28 cellular contexts compared by ENCODE assay signal in the genomic region with DNA sequence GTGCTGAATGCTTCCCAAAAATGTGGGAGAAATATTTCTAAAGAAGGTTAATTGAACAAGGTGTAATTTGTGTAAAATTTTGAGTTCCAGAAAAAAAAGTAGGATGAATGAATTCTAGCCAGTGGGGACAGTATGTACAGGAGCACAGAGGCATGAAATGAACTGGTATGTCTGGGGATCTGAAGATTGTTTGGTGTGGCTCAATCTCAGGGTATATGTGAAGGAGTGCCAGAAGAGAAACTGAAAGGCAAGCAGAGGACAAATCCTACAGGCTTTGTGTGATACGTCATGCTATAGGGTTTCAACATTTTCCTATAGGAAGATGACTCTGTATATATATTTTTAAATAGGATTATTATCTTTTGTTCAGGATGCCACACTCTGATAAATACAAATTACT.
"Had no signal": no experiment of that assay in that cellular context is flagged by ENCODE, and none has a peak within 500 bp of the region (broad histone marks: within the 10 kb centered on the region; RNA-seq: fewer than 3 reads in every experiment).

No MANE protein-coding gene starts in this region.

- ATAC-seq: stimulated activated effector memory CD8-positive, alpha-beta T cell treated with anti-CD3 and anti-CD28 coated beads, Interleukin-12 subunit alpha, Interleukin-12 subunit beta, amount 100 ng/mL, for 72 hours; stimulated activated memory B cell treated with anti-CD40 and anti-IgM and Interleukin-4, amounts not matched to agents 10 μg/mL and 1 μg/mL and 100 μg/mL, for 72 hours; stimulated activated naive B cell treated with anti-CD40 and anti-IgM and Interleukin-4, amounts not matched to agents 10 μg/mL and 1 μg/mL and 100 μg/mL, for 72 hours; stimulated activated naive CD8-positive, alpha-beta T cell treated with anti-CD3 and anti-CD28 coated beads, Interleukin-15, amount 100 ng/mL, for 72 hours; stimulated activated naive CD8-positive, alpha-beta T cell treated with anti-CD3 and anti-CD28 coated beads, Interleukin-15, Interleukin-2, amounts not matched to agents 100 U/mL and 50 U/mL, for 24 hours; upper lobe of right lung had no signal

- H3K4me3 ChIP-seq: stomach, suprapubic skin, testis, thoracic aorta, thyroid gland, tibial artery, tibial nerve, transverse colon, upper lobe of left lung, upper lobe of right lung, uterus, vagina had no signal

- H3K4me1 ChIP-seq: stomach, suprapubic skin, testis, thyroid gland, tibial artery, tibial nerve, transverse colon, upper lobe of left lung, upper lobe of right lung, uterus, vagina had no signal

- H3K27ac Mint-ChIP-seq: stimulated activated effector memory CD8-positive, alpha-beta T cell treated with anti-CD3 and anti-CD28 coated beads, Interleukin-12 subunit alpha, Interleukin-12 subunit beta, amount 100 ng/mL, for 72 hours; stimulated activated memory B cell treated with anti-CD40 and anti-IgM and Interleukin-4, amounts not matched to agents 10 μg/mL and 1 μg/mL and 100 μg/mL, for 72 hours; stimulated activated naive B cell treated with anti-CD40 and anti-IgM and Interleukin-4, amounts not matched to agents 10 μg/mL and 1 μg/mL and 100 μg/mL, for 72 hours; stimulated activated naive CD8-positive, alpha-beta T cell treated with anti-CD3 and anti-CD28 coated beads, Interleukin-15, amount 100 ng/mL, for 72 hours; stimulated activated naive CD8-positive, alpha-beta T cell treated with anti-CD3 and anti-CD28 coated beads, Interleukin-15, Interleukin-2, amounts not matched to agents 100 ng/mL and 50 ng/mL, for 24 hours; type B pancreatic cell had no signal

- H3K9me3 ChIP-seq: stomach, suprapubic skin, testis, thoracic aorta, thyroid gland, tibial artery, tibial nerve, transverse colon, upper lobe of left lung, upper lobe of right lung, uterus, vagina had no signal

- H3K4me1 Mint-ChIP-seq: stimulated activated effector memory CD8-positive, alpha-beta T cell treated with anti-CD3 and anti-CD28 coated beads, Interleukin-12 subunit alpha, Interleukin-12 subunit beta, amount 100 ng/mL, for 72 hours; stimulated activated memory B cell treated with anti-CD40 and anti-IgM and Interleukin-4, amounts not matched to agents 10 μg/mL and 1 μg/mL and 100 μg/mL, for 72 hours; stimulated activated naive B cell treated with anti-CD40 and anti-IgM and Interleukin-4, amounts not matched to agents 10 μg/mL and 1 μg/mL and 100 μg/mL, for 72 hours; stimulated activated naive CD8-positive, alpha-beta T cell treated with anti-CD3 and anti-CD28 coated beads, Interleukin-15, amount 100 ng/mL, for 72 hours had no signal

- H3K27me3 Mint-ChIP-seq: stimulated activated naive CD8-positive, alpha-beta T cell treated with anti-CD3 and anti-CD28 coated beads, Interleukin-15, Interleukin-2, amounts not matched to agents 100 ng/mL and 50 ng/mL, for 24 hours had no signal

- H3K27me3 ChIP-seq: stomach, suprapubic skin, testis, thyroid gland, tibial artery, tibial nerve, transverse colon, upper lobe of left lung, upper lobe of right lung, uterus, vagina had no signal

- H3K36me3 Mint-ChIP-seq: stimulated activated effector memory CD8-positive, alpha-beta T cell treated with anti-CD3 and anti-CD28 coated beads, Interleukin-12 subunit alpha, Interleukin-12 subunit beta, amount 100 ng/mL, for 72 hours; stimulated activated memory B cell treated with anti-CD40 and anti-IgM and Interleukin-4, amounts not matched to agents 10 μg/mL and 1 μg/mL and 100 μg/mL, for 72 hours; stimulated activated naive B cell treated with anti-CD40 and anti-IgM and Interleukin-4, amounts not matched to agents 10 μg/mL and 1 μg/mL and 100 μg/mL, for 72 hours; type B pancreatic cell had no signal

- H3K9me3 Mint-ChIP-seq: stimulated activated memory B cell treated with anti-CD40 and anti-IgM and Interleukin-4, amounts not matched to agents 10 μg/mL and 1 μg/mL and 100 μg/mL, for 72 hours; stimulated activated naive B cell treated with anti-CD40 and anti-IgM and Interleukin-4, amounts not matched to agents 10 μg/mL and 1 μg/mL and 100 μg/mL, for 72 hours; stimulated activated naive CD8-positive, alpha-beta T cell treated with anti-CD3 and anti-CD28 coated beads, Interleukin-15, amount 100 ng/mL, for 72 hours; stimulated activated naive CD8-positive, alpha-beta T cell treated with anti-CD3 and anti-CD28 coated beads, Interleukin-15, Interleukin-2, amounts not matched to agents 100 ng/mL and 50 ng/mL, for 24 hours; type B pancreatic cell had no signal

- H3K36me3 ChIP-seq: stomach, suprapubic skin, thoracic aorta, thyroid gland, tibial artery, tibial nerve, transverse colon, upper lobe of left lung, upper lobe of right lung, uterus, vagina had no signal

- H3K27ac ChIP-seq: stomach, suprapubic skin, testis, thoracic aorta, thyroid gland, tibial artery, tibial nerve, transverse colon, upper lobe of left lung, upper lobe of right lung, uterus, vagina had no signal

- H3K4me3 Mint-ChIP-seq: stimulated activated effector memory CD8-positive, alpha-beta T cell treated with anti-CD3 and anti-CD28 coated beads, Interleukin-12 subunit alpha, Interleukin-12 subunit beta, amount 100 ng/mL, for 72 hours; stimulated activated memory B cell treated with anti-CD40 and anti-IgM and Interleukin-4, amounts not matched to agents 10 μg/mL and 1 μg/mL and 100 μg/mL, for 72 hours; stimulated activated naive B cell treated with anti-CD40 and anti-IgM and Interleukin-4, amounts not matched to agents 10 μg/mL and 1 μg/mL and 100 μg/mL, for 72 hours; stimulated activated naive CD8-positive, alpha-beta T cell treated with anti-CD3 and anti-CD28 coated beads, Interleukin-15, amount 100 ng/mL, for 72 hours; stimulated activated naive CD8-positive, alpha-beta T cell treated with anti-CD3 and anti-CD28 coated beads, Interleukin-15, Interleukin-2, amounts not matched to agents 100 ng/mL and 50 ng/mL, for 24 hours; type B pancreatic cell had no signal

- DNase-seq: stimulated activated CD4-positive, alpha-beta T cell treated with anti-CD3 and anti-CD28 coated beads, Interleukin-2, amount 100 ng/mL, for 48 hours; stimulated activated CD4-positive, alpha-beta T cell treated with anti-CD3 and anti-CD28 coated beads, Interleukin-4, amount 100 ng/mL, for 1 hour; stimulated activated CD4-positive, alpha-beta T cell treated with anti-CD3 and anti-CD28 coated beads, Interleukin-4, amount 100 ng/mL, for 24 hours; stimulated activated CD4-positive, alpha-beta T cell treated with anti-CD3 and anti-CD28 coated beads, Interleukin-4, amount 100 ng/mL, for 4 hours; stimulated activated CD8-positive, alpha-beta memory T cell treated with anti-CD3 and anti-CD28 coated beads, Interleukin-4, amount 100 ng/mL, for 48 hours; stimulated activated naive B cell treated with anti-CD40 and anti-IgM and Interleukin-4, amounts not matched to agents 10 μg/mL and 1 μg/mL and 100 μg/mL, for 72 hours; stimulated activated naive CD4-positive, alpha-beta T cell; stimulated activated naive CD4-positive, alpha-beta T cell treated with Interleukin-2 at 50 U/mL for 16 hours; stimulated activated naive CD8-positive, alpha-beta T cell treated with anti-CD3 and anti-CD28 coated beads, Interleukin-15, amount 100 ng/mL, for 72 hours; stimulated activated naive CD8-positive, alpha-beta T cell treated with anti-CD3 and anti-CD28 coated beads, Interleukin-15, Interleukin-2, amounts not matched to agents 100 U/mL and 50 U/mL, for 24 hours; stomach; substantia nigra; testis; thyroid gland; tibial artery; transverse colon; trophoblast cell; upper lobe of left lung; upper lobe of right lung; uterus had no signal
